In the genomic region with DNA sequence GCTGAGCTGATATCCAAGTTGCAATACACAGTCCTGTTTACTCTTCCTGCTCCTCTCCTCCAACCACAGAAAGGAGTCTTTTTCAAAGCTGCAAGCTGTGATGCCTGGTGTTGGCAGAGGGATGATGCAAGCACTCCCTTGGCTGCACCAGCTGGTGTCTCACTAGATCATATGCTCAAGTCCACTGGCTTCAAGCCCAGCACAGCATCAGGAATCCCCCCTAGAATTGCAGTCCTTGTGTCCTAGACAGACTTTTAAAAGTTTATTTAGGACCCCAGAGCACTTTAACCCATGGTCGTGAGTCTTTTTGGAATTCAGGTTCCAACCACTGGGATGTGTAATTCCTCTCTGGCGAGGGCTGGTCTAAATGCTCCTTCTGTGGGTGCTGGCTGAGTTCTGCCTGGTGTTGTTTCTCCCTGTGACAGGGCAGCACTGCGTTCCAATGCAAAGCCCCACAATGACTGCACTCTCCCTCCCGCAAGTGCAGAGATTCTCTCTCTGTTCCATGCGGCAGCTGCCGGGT, we compare ENCODE assay signal across 15 cellular contexts. TPM values are rescaled to one million over a fixed set of nuclear protein-coding genes. Genes with fewer than 3 reads are reported as not detected.
DNase-seq lines count a peak whose midpoint lies in the region; ATAC-seq and TF ChIP-seq lines count a peak whose summit lies in the region.
"Had no signal": no experiment of that assay in that cellular context is flagged by ENCODE, and none has a peak within 500 bp of the region (broad histone marks: within the 10 kb centered on the region; RNA-seq: fewer than 3 reads in every experiment).

No MANE protein-coding gene starts in this region.

- H3K27ac ChIP-seq in CD8-positive, alpha-beta T cell (ENCODE audit: low read depth, low read length) = no peak overlapping the region

- H3K4me1 ChIP-seq in CD8-positive, alpha-beta T cell (ENCODE audit: insufficient read depth, low read length) = peaks cover 10% of the 10 kb centered on the region

- POLR2A ChIA-PET in CD8-positive, alpha-beta T cell (lab: Charles Lee) = no interaction called here

- H3K36me3 Mint-ChIP-seq in CD14-positive monocyte = no peaks in the 10 kb centered on the region
- peaks cover 2% of the 10 kb centered on the region for H3K36me3 Mint-ChIP-seq in CD8-positive, alpha-beta T cell
- H3K36me3 Mint-ChIP-seq: CD4-positive, alpha-beta memory T cell had no signal

- no peaks in the 10 kb centered on the region for H3K27me3 ChIP-seq in CD8-positive, alpha-beta T cell (ENCODE audit: insufficient read depth, low read length)

- CTCF ChIA-PET in CD8-positive, alpha-beta T cell (lab: Charles Lee) = interaction anchor here (0.8 to 1.8 kb wide), 3 partner anchors 37 to 224 kb away, joined by 3 to 6 read pairs (median 3); a partner anchor contains a TSS

- TF ChIP-seq CTCF in fibroblast of pulmonary artery (IDR thresholded peaks at IDR 0.05; ENCODE audit: low read length, missing control alignments) = no peak
- no peak for TF ChIP-seq CTCF in CD14-positive monocyte (IDR thresholded peaks at IDR 0.05)
- TF ChIP-seq CTCF in CD8-positive, alpha-beta T cell (IDR thresholded peaks at IDR 0.05) = no peak

- peaks cover 26% of the 10 kb centered on the region for H3K4me1 Mint-ChIP-seq in CD14-positive monocyte
- peaks cover 9% of the 10 kb centered on the region for H3K4me1 Mint-ChIP-seq in CD8-positive, alpha-beta T cell (ENCODE audit: low read depth)
- H3K4me1 Mint-ChIP-seq: central memory CD8-positive, alpha-beta T cell had no signal

- no peak for ATAC-seq in HG03025 (IDR thresholded peaks at IDR 0.05; ENCODE audit: low FRiP score, unreplicated experiment)
- no peak for ATAC-seq in CD8-positive, alpha-beta T cell
- ATAC-seq: Panc1; stimulated activated naive CD8-positive, alpha-beta T cell treated with anti-CD3 and anti-CD28 coated beads, Interleukin-15, amount 100 ng/mL, for 72 hours had no signal

- no peaks in the 10 kb centered on the region for H3K9me3 ChIP-seq in CD8-positive, alpha-beta T cell (ENCODE audit: low read length)

- no peak overlapping the region for H3K4me3 Mint-ChIP-seq in CD14-positive monocyte
- no peak overlapping the region for H3K4me3 Mint-ChIP-seq in CD8-positive, alpha-beta T cell
- H3K4me3 Mint-ChIP-seq: activated CD4-positive, alpha-beta T cell treated with anti-CD3 and anti-CD28 coated beads, Interleukin-2, amount 10 ng/mL, durations not matched to agents 24 days and 14 days; CD4-positive, alpha-beta memory T cell; central memory CD8-positive, alpha-beta T cell; stimulated activated naive CD8-positive, alpha-beta T cell treated with anti-CD3 and anti-CD28 coated beads, Interleukin-15, amount 100 ng/mL, for 72 hours had no signal

- intact Hi-C loops in CD14-positive monocyte (cut with micrococcal nuclease) = no loop called here
- intact Hi-C loops in CD8-positive, alpha-beta T cell (cut with DNase I, micrococcal nuclease) = no loop called here

- H3K4me3 ChIP-seq in fibroblast of pulmonary artery (replicated peaks; ENCODE audit: low read depth, low read length) = no peak overlapping the region
- H3K4me3 ChIP-seq in CD8-positive, alpha-beta T cell (ENCODE audit: low read depth, low read length) = no peak overlapping the region

- DNase-seq in HCEC 1CT (peak; percentile 64), OCI-M1 (lab: John Stamatoyannopoulos, UW) (peak; percentile 17), fibroblast of pulmonary artery (ENCODE audit: low read depth) (peak; percentile 78), pons (ENCODE audit: low spot score) (peak; percentile 97), CD14-positive monocyte (ENCODE audit: low spot score) (no peak)
- DNase-seq in CD8-positive, alpha-beta T cell = no peak
- DNase-seq: activated CD4-positive, alpha-beta T cell treated with anti-CD3 and anti-CD28 coated beads, Interleukin-2, amount 10 ng/mL, durations not matched to agents 24 days and 14 days; CD4-positive, alpha-beta memory T cell; retina; stimulated activated naive CD8-positive, alpha-beta T cell treated with anti-CD3 and anti-CD28 coated beads, Interleukin-15, amount 100 ng/mL, for 72 hours; T-helper 2 cell had no signal

- H3K27ac Mint-ChIP-seq in CD14-positive monocyte = peak overlapping the region in 1 of 7 donors; percentile 10
- no peak overlapping the region for H3K27ac Mint-ChIP-seq in CD8-positive, alpha-beta T cell
- H3K27ac Mint-ChIP-seq: activated CD4-positive, alpha-beta T cell treated with anti-CD3 and anti-CD28 coated beads, Interleukin-2, amount 10 ng/mL, durations not matched to agents 24 days and 14 days; stimulated activated naive CD8-positive, alpha-beta T cell treated with anti-CD3 and anti-CD28 coated beads, Interleukin-15, amount 100 ng/mL, for 72 hours had no signal

- peaks cover 18 to 21% (median 18%) of the 10 kb centered on the region in 3 donors for H3K27me3 Mint-ChIP-seq in CD14-positive monocyte (ENCODE audit: low read depth in 3 of 3)
- H3K27me3 Mint-ChIP-seq in CD8-positive, alpha-beta T cell (ENCODE audit: low read depth) = no peaks in the 10 kb centered on the region
- H3K27me3 Mint-ChIP-seq: stimulated activated naive CD8-positive, alpha-beta T cell treated with anti-CD3 and anti-CD28 coated beads, Interleukin-15, amount 100 ng/mL, for 72 hours had no signal

- no peaks in the 10 kb centered on the region for H3K36me3 ChIP-seq in CD8-positive, alpha-beta T cell (ENCODE audit: insufficient read depth, low read length)

- peaks cover 0 to 13% (median 12%) of the 10 kb centered on the region in 7 donors for H3K9me3 Mint-ChIP-seq in CD14-positive monocyte
- peaks cover 5% of the 10 kb centered on the region for H3K9me3 Mint-ChIP-seq in CD8-positive, alpha-beta T cell
- H3K9me3 Mint-ChIP-seq: central memory CD8-positive, alpha-beta T cell had no signal

RNA-seq across cellular contexts. Expression of a gene that starts 1.9 kb away (rescaled TPM):
- polyA plus RNA-seq in CD14-positive monocyte = not detected
- not detected for total RNA-seq in CD8-positive, alpha-beta T cell
- total RNA-seq: activated CD4-positive, alpha-beta T cell treated with anti-CD3 and anti-CD28 coated beads, Interleukin-2, amount 10 ng/mL, durations not matched to agents 24 days and 14 days; CD4-positive, alpha-beta memory T cell had no signal
- polyA plus RNA-seq: CD4-positive, alpha-beta memory T cell; esophagus had no signal

RNA-seq across cellular contexts. Expression of a gene that starts 18.7 kb away (rescaled TPM):
- not detected for polyA plus RNA-seq in CD14-positive monocyte
- not detected for total RNA-seq in CD8-positive, alpha-beta T cell
- total RNA-seq: activated CD4-positive, alpha-beta T cell treated with anti-CD3 and anti-CD28 coated beads, Interleukin-2, amount 10 ng/mL, durations not matched to agents 24 days and 14 days; CD4-positive, alpha-beta memory T cell had no signal
- polyA plus RNA-seq: CD4-positive, alpha-beta memory T cell had no signal

RNA-seq across cellular contexts. Expression of a gene that starts 19.5 kb away (rescaled TPM):
- under 1 TPM in 1 of 2 donors, not detected in 1; 0.20 TPM for polyA plus RNA-seq in CD14-positive monocyte
- total RNA-seq in CD8-positive, alpha-beta T cell = not detected
- total RNA-seq: activated CD4-positive, alpha-beta T cell treated with anti-CD3 and anti-CD28 coated beads, Interleukin-2, amount 10 ng/mL, durations not matched to agents 24 days and 14 days; CD4-positive, alpha-beta memory T cell had no signal
- polyA plus RNA-seq: CD4-positive, alpha-beta memory T cell had no signal

RNA-seq across cellular contexts. Expression of a gene that starts 36.8 kb away (rescaled TPM):
- under 1 TPM; 0.28 to 0.32 TPM for polyA plus RNA-seq in CD14-positive monocyte
- under 1 TPM; 0.56 to 0.57 TPM for total RNA-seq in CD8-positive, alpha-beta T cell

RNA-seq across cellular contexts. Expression of a gene that starts 51.9 kb away (rescaled TPM):
- polyA plus RNA-seq in CD14-positive monocyte = under 1 TPM; 0.39 to 0.81 TPM
- 10 to 100 TPM; 19.8 to 20.8 TPM for total RNA-seq in CD8-positive, alpha-beta T cell

Comparison
In these comparisons a context has a peak if more than half of its experiments do, and no peak if none do; other contexts are left out.
1. DNase-seq: peak in HCEC 1CT (single experiment), OCI-M1 (single experiment), fibroblast of pulmonary artery (single experiment) and pons (single experiment); none in CD14-positive monocyte (single experiment) and CD8-positive, alpha-beta T cell (0 of 7).